Comparison of ENCODE assay signal across 10 cellular contexts in genomic region chr3:146166450-146167222, GRCh38. TPM values are rescaled to one million over a fixed set of nuclear protein-coding genes. Genes with fewer than 3 reads are reported as not detected.
DNase-seq lines count a peak whose midpoint lies in the region; ATAC-seq, FAIRE-seq and TF ChIP-seq lines count a peak whose summit lies in the region.
"Had no signal": no experiment of that assay in that cellular context is flagged by ENCODE, and none has a peak within 500 bp of the region (broad histone marks: within the 10 kb centered on the region; RNA-seq: fewer than 3 reads in every experiment).

No MANE protein-coding gene starts in this region.

- H3K36me3 ChIP-seq in bronchial epithelial cell (ENCODE audit: control insufficient read depth, insufficient read depth, low read length) (no peaks in the 10 kb centered on the region), thyroid gland (no peaks in the 10 kb centered on the region)

- no peak for ATAC-seq in GM18519 (IDR thresholded peaks at IDR 0.05; ENCODE audit: low FRiP score, unreplicated experiment)
- no peak for ATAC-seq in GM18517 (IDR thresholded peaks at IDR 0.05; ENCODE audit: unreplicated experiment)
- ATAC-seq in HG03442 (IDR thresholded peaks at IDR 0.05; ENCODE audit: unreplicated experiment), result no peak

- peaks cover 57 to 59% of the 10 kb centered on the region in 2 donors for H3K4me1 ChIP-seq in thyroid gland

- H3K4me3 ChIP-seq in bronchial epithelial cell (ENCODE audit: low read depth, low read length) (no peak overlapping the region), thyroid gland (replicated peaks in 1 of 3) (no peak overlapping the region)

- WGBS in thyroid gland, 2 donors, result 37 to 50% methylated on average over 8 of the region's 8 CpGs

- H3K27me3 ChIP-seq in bronchial epithelial cell (ENCODE audit: control insufficient read depth, insufficient read depth, low read length) (no peaks in the 10 kb centered on the region), thyroid gland (no peaks in the 10 kb centered on the region)

- TF ChIP-seq CTCF in bronchial epithelial cell (IDR thresholded peaks at IDR 0.05; ENCODE audit: insufficient read depth, low read length, severe bottlenecking) (no peak), thyroid gland (IDR thresholded peaks at IDR 0.05) (no peak)

- intact Hi-C loops in thyroid gland (cut with DNase I), result no loop called here

- no peaks in the 10 kb centered on the region for H3K9me3 ChIP-seq in thyroid gland

- peak overlapping the region; percentile 82 to 96 (median 95) for H3K27ac ChIP-seq in thyroid gland

- DNase-seq in M059J (ENCODE audit: low read depth), result peak; percentile 97
- DNase-seq in bronchial epithelial cell (ENCODE audit: low read depth), result peak; percentile 86
- DNase-seq in kidney glomerular epithelial cell (lab: John Stamatoyannopoulos, UW), result peak; percentile 97
- no peak for DNase-seq in thyroid gland
- no peak for DNase-seq in activated CD4-positive, CD25-positive, alpha-beta regulatory T cell (lab: John Stamatoyannopoulos, UW)
- DNase-seq: NCI-H524 treated with DMSO at 0.1 percent for 48 hours had no signal

- peak in 1 of 2 donors; percentile 24 for TF ChIP-seq POLR2A in thyroid gland (IDR thresholded peaks at IDR 0.05)

- FAIRE-seq in bronchial epithelial cell (lab: Jason Lieb, UNC), result no peak
- FAIRE-seq: TTC549 had no signal

RNA-seq across cellular contexts. Expression of gene PLOD2, which starts 5.7 kb away (rescaled TPM):
- total RNA-seq in M059J (2014; rRNA removed; shearing (Covaris generic)), result 240 and 344 TPM in 2 replicates
- total RNA-seq in bronchial epithelial cell (36.6 and 45.3 TPM in 2 replicates), thyroid gland (100 to 1,000 TPM; 110 to 171 (median 156) TPM)

Comparison
In these comparisons a context has a peak if more than half of its experiments do, and no peak if none do; other contexts are left out.
1. DNase-seq: peak in M059J (single experiment), bronchial epithelial cell (single experiment) and kidney glomerular epithelial cell (single experiment); none in thyroid gland (0 of 2) and activated CD4-positive, CD25-positive, alpha-beta regulatory T cell (0 of 4).